Comparison of ENCODE assay signal across 1 cellular context in the genomic region with DNA sequence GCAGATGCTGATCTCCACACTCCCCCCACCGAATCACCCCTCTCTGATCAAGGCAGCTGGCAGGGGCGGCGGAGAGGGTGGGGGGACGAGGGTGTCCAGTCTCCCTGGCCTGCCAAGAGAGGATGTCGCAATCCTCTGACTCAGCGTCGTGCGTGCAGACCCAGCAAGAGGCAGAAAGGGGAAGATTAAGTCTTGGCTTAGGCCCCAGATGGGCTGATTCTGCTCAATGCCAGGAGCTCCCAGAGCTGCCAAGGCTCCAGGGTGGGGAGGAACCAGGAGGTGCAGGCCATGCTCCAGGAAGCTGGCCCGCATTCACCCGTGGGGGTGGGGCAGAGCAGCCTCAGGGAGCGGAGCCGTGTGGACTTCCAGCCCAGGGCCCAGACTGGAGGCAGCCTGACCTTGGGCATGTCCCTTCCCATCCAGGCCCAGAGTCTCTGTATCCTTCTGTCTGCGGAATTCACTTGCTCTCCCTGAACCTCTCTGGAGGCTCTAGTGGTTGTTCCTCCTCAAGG.
TF ChIP-seq lines count a peak whose summit lies in the region.

No MANE protein-coding gene starts in this region.

TF ChIP-seq in HepG2, 621 proteins besides CTCF, POLR2A, EP300 and RAD21 (continued from another document and continues in another):
- no peak for TF ChIP-seq RFXANK (CRISPR knock-in tag; IDR thresholded peaks at IDR 0.05)
- TF ChIP-seq, protein P1, sequence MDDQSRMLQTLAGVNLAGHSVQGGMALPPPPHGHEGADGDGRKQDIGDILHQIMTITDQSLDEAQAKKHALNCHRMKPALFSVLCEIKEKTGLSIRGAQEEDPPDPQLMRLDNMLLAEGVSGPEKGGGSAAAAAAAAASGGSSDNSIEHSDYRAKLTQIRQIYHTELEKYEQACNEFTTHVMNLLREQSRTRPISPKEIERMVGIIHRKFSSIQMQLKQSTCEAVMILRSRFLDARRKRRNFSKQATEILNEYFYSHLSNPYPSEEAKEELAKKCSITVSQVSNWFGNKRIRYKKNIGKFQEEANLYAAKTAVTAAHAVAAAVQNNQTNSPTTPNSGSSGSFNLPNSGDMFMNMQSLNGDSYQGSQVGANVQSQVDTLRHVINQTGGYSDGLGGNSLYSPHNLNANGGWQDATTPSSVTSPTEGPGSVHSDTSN (CRISPR knock-in tag; IDR thresholded peaks at IDR 0.05; ENCODE audit: borderline replicate concordance): no peak
- TF ChIP-seq TEAD2 (CRISPR knock-in tag; IDR thresholded peaks at IDR 0.05): no peak
- TF ChIP-seq, protein P2, sequence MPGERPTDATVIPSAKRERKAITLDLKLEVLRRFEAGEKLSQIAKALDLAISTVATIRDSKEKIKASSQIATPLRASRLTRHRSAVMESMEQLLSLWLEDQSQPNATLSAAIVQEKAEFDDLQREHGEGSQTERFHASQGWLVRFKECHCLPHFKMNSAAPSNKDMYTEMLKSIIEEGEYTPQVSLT (CRISPR knock-in tag; IDR thresholded peaks at IDR 0.05; ENCODE audit: borderline replicate concordance, low read depth): no peak
- TF ChIP-seq SP1 (IDR thresholded peaks at IDR 0.05): no peak
- no peak for TF ChIP-seq SP1 (CRISPR knock-in tag; IDR thresholded peaks at IDR 0.05)
- TF ChIP-seq ZNF879 (CRISPR knock-in tag; IDR thresholded peaks at IDR 0.05): no peak
- TF ChIP-seq ZNF24 (IDR thresholded peaks at IDR 0.05): no peak
- TF ChIP-seq, protein P3, sequence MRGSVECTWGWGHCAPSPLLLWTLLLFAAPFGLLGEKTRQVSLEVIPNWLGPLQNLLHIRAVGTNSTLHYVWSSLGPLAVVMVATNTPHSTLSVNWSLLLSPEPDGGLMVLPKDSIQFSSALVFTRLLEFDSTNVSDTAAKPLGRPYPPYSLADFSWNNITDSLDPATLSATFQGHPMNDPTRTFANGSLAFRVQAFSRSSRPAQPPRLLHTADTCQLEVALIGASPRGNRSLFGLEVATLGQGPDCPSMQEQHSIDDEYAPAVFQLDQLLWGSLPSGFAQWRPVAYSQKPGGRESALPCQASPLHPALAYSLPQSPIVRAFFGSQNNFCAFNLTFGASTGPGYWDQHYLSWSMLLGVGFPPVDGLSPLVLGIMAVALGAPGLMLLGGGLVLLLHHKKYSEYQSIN (CRISPR knock-in tag; IDR thresholded peaks at IDR 0.05; ENCODE audit: borderline replicate concordance): no peak
- TF ChIP-seq, protein P4, sequence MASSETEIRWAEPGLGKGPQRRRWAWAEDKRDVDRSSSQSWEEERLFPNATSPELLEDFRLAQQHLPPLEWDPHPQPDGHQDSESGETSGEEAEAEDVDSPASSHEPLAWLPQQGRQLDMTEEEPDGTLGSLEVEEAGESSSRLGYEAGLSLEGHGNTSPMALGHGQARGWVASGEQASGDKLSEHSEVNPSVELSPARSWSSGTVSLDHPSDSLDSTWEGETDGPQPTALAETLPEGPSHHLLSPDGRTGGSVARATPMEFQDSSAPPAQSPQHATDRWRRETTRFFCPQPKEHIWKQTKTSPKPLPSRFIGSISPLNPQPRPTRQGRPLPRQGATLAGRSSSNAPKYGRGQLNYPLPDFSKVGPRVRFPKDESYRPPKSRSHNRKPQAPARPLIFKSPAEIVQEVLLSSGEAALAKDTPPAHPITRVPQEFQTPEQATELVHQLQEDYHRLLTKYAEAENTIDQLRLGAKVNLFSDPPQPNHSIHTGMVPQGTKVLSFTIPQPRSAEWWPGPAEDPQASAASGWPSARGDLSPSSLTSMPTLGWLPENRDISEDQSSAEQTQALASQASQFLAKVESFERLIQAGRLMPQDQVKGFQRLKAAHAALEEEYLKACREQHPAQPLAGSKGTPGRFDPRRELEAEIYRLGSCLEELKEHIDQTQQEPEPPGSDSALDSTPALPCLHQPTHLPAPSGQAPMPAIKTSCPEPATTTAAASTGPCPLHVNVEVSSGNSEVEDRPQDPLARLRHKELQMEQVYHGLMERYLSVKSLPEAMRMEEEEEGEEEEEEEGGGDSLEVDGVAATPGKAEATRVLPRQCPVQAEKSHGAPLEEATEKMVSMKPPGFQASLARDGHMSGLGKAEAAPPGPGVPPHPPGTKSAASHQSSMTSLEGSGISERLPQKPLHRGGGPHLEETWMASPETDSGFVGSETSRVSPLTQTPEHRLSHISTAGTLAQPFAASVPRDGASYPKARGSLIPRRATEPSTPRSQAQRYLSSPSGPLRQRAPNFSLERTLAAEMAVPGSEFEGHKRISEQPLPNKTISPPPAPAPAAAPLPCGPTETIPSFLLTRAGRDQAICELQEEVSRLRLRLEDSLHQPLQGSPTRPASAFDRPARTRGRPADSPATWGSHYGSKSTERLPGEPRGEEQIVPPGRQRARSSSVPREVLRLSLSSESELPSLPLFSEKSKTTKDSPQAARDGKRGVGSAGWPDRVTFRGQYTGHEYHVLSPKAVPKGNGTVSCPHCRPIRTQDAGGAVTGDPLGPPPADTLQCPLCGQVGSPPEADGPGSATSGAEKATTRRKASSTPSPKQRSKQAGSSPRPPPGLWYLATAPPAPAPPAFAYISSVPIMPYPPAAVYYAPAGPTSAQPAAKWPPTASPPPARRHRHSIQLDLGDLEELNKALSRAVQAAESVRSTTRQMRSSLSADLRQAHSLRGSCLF (CRISPR knock-in tag; IDR thresholded peaks at IDR 0.05; ENCODE audit: borderline replicate concordance): no peak
- peak; percentile 15; the same call in 1 of the 2 replicates for TF ChIP-seq POGZ (CRISPR knock-in tag; IDR thresholded peaks at IDR 0.05)
- no peak for TF ChIP-seq ZNF337 (CRISPR knock-in tag; IDR thresholded peaks at IDR 0.05; ENCODE audit: borderline replicate concordance, low read depth)
- no peak for TF ChIP-seq ZNF234 (CRISPR knock-in tag; conservative IDR thresholded peaks at IDR 0.05)
- peak; percentile 23; the same call in 1 of the 2 replicates for TF ChIP-seq BHLHE40 (IDR thresholded peaks at IDR 0.05; ENCODE audit: low read length)
- peak; percentile 33; the same call in 1 of the 2 replicates for TF ChIP-seq DMAP1 (CRISPR knock-in tag; IDR thresholded peaks at IDR 0.05)
- no peak for TF ChIP-seq NCOA5 (CRISPR knock-in tag; IDR thresholded peaks at IDR 0.05)
- TF ChIP-seq, protein P5, sequence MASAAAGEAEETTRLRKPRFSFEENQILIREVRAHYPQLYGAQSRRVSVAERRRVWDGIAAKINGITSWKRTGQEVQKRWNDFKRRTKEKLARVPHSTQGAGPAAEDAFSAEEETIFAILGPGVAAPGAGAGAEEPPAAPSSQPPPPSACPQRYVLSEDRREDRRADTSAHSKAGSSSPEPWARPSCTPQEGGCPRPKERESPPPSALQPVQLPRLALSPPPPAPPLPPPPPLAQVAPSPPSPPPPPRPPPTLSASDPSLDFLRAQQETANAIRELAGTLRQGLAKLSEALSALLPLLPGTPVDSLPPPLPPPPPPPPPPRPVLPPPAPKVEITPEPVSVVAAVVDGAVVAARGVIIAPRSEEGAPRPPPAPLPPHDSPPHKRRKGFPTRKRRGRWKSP (CRISPR knock-in tag; IDR thresholded peaks at IDR 0.05): no peak
- TF ChIP-seq TBX2 (CRISPR knock-in tag; IDR thresholded peaks at IDR 0.05; ENCODE audit: borderline replicate concordance): peak; percentile 51
- TF ChIP-seq ZBTB21 (CRISPR knock-in tag; IDR thresholded peaks at IDR 0.05): no peak
- TF ChIP-seq, protein P6, sequence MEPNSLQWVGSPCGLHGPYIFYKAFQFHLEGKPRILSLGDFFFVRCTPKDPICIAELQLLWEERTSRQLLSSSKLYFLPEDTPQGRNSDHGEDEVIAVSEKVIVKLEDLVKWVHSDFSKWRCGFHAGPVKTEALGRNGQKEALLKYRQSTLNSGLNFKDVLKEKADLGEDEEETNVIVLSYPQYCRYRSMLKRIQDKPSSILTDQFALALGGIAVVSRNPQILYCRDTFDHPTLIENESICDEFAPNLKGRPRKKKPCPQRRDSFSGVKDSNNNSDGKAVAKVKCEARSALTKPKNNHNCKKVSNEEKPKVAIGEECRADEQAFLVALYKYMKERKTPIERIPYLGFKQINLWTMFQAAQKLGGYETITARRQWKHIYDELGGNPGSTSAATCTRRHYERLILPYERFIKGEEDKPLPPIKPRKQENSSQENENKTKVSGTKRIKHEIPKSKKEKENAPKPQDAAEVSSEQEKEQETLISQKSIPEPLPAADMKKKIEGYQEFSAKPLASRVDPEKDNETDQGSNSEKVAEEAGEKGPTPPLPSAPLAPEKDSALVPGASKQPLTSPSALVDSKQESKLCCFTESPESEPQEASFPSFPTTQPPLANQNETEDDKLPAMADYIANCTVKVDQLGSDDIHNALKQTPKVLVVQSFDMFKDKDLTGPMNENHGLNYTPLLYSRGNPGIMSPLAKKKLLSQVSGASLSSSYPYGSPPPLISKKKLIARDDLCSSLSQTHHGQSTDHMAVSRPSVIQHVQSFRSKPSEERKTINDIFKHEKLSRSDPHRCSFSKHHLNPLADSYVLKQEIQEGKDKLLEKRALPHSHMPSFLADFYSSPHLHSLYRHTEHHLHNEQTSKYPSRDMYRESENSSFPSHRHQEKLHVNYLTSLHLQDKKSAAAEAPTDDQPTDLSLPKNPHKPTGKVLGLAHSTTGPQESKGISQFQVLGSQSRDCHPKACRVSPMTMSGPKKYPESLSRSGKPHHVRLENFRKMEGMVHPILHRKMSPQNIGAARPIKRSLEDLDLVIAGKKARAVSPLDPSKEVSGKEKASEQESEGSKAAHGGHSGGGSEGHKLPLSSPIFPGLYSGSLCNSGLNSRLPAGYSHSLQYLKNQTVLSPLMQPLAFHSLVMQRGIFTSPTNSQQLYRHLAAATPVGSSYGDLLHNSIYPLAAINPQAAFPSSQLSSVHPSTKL (CRISPR knock-in tag; IDR thresholded peaks at IDR 0.05): peak; percentile 70
- peak; percentile 81 for TF ChIP-seq SAP130 (CRISPR knock-in tag; IDR thresholded peaks at IDR 0.05; ENCODE audit: low read depth)
- TF ChIP-seq, protein P7, sequence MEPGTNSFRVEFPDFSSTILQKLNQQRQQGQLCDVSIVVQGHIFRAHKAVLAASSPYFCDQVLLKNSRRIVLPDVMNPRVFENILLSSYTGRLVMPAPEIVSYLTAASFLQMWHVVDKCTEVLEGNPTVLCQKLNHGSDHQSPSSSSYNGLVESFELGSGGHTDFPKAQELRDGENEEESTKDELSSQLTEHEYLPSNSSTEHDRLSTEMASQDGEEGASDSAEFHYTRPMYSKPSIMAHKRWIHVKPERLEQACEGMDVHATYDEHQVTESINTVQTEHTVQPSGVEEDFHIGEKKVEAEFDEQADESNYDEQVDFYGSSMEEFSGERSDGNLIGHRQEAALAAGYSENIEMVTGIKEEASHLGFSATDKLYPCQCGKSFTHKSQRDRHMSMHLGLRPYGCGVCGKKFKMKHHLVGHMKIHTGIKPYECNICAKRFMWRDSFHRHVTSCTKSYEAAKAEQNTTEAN (CRISPR knock-in tag; conservative IDR thresholded peaks at IDR 0.05): no peak
- no peak; the same call in 1 of the 2 replicates for TF ChIP-seq NCOR1 (IDR thresholded peaks at IDR 0.05; ENCODE audit: borderline replicate concordance, low read length)
- no peak for TF ChIP-seq MBD4 (IDR thresholded peaks at IDR 0.05; ENCODE audit: borderline replicate concordance, low read length)
- TF ChIP-seq, protein P8, sequence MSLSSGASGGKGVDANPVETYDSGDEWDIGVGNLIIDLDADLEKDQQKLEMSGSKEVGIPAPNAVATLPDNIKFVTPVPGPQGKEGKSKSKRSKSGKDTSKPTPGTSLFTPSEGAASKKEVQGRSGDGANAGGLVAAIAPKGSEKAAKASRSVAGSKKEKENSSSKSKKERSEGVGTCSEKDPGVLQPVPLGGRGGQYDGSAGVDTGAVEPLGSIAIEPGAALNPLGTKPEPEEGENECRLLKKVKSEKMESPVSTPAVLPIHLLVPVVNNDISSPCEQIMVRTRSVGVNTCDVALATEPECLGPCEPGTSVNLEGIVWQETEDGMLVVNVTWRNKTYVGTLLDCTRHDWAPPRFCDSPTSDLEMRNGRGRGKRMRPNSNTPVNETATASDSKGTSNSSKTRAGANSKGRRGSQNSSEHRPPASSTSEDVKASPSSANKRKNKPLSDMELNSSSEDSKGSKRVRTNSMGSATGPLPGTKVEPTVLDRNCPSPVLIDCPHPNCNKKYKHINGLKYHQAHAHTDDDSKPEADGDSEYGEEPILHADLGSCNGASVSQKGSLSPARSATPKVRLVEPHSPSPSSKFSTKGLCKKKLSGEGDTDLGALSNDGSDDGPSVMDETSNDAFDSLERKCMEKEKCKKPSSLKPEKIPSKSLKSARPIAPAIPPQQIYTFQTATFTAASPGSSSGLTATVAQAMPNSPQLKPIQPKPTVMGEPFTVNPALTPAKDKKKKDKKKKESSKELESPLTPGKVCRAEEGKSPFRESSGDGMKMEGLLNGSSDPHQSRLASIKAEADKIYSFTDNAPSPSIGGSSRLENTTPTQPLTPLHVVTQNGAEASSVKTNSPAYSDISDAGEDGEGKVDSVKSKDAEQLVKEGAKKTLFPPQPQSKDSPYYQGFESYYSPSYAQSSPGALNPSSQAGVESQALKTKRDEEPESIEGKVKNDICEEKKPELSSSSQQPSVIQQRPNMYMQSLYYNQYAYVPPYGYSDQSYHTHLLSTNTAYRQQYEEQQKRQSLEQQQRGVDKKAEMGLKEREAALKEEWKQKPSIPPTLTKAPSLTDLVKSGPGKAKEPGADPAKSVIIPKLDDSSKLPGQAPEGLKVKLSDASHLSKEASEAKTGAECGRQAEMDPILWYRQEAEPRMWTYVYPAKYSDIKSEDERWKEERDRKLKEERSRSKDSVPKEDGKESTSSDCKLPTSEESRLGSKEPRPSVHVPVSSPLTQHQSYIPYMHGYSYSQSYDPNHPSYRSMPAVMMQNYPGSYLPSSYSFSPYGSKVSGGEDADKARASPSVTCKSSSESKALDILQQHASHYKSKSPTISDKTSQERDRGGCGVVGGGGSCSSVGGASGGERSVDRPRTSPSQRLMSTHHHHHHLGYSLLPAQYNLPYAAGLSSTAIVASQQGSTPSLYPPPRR (CRISPR knock-in tag; IDR thresholded peaks at IDR 0.05; ENCODE audit: borderline replicate concordance): peak; percentile 47; the same call in 1 of the 2 replicates
- TF ChIP-seq, protein P9, sequence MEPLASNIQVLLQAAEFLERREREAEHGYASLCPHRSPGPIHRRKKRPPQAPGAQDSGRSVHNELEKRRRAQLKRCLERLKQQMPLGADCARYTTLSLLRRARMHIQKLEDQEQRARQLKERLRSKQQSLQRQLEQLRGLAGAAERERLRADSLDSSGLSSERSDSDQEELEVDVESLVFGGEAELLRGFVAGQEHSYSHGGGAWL (CRISPR knock-in tag; IDR thresholded peaks at IDR 0.05): no peak
- TF ChIP-seq, protein P10, sequence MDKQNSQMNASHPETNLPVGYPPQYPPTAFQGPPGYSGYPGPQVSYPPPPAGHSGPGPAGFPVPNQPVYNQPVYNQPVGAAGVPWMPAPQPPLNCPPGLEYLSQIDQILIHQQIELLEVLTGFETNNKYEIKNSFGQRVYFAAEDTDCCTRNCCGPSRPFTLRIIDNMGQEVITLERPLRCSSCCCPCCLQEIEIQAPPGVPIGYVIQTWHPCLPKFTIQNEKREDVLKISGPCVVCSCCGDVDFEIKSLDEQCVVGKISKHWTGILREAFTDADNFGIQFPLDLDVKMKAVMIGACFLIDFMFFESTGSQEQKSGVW (CRISPR knock-in tag; IDR thresholded peaks at IDR 0.05; ENCODE audit: borderline replicate concordance): no peak
- TF ChIP-seq ZNF615 (CRISPR knock-in tag; IDR thresholded peaks at IDR 0.05; ENCODE audit: borderline replicate concordance): no peak
- no peak for TF ChIP-seq FOXK1 (CRISPR knock-in tag; IDR thresholded peaks at IDR 0.05; ENCODE audit: borderline replicate concordance, low read depth)
- TF ChIP-seq GFI1 (CRISPR knock-in tag; IDR thresholded peaks at IDR 0.05; ENCODE audit: borderline replicate concordance): no peak
- no peak for TF ChIP-seq ZNF530 (CRISPR knock-in tag; IDR thresholded peaks at IDR 0.05; ENCODE audit: low read depth)
- TF ChIP-seq KLF12 (CRISPR knock-in tag; IDR thresholded peaks at IDR 0.05; ENCODE audit: borderline replicate concordance): no peak
- TF ChIP-seq MXD4 (CRISPR knock-in tag; IDR thresholded peaks at IDR 0.05): no peak
